Comparison of ENCODE assay signal across 1 cellular context in the genomic region with DNA sequence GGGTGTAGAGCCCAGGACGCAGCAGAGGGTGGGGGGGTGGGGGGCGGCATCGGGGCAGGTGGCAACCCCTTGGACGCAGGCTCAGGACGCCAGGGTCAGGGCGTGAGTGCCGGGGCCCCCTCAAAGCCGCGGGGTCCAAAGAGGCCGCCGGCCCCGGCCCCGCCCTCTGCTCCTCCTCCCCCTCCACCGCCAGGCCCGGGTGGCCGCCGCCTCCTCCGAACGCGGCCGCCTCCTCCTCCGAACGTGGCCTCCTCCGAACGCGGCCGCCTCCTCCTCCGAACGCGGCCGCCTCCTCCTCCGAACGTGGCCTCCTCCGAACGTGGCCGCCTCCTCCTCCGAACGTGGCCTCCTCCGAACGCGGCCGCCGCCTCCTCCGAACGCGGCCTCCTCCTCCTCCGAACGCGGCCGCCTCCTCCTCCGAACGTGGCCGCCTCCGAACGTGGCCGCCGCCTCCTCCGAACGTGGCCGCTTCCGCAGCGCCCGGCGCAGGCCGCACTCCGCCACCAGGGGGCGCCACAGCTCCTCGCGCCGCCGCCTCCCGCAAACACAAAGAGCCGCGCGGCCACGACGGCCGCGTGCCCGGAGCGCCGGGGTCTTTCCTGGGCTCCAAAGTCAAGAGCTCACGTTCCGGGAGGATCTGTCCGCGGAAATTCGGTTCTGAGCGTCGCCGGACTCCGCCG.
A peak's percentile ranks its signal among the peaks of the same experiment; 100 is the strongest.
TF ChIP-seq lines count a peak whose summit lies in the region.

No MANE protein-coding gene starts in this region.

TF ChIP-seq in PFSK-1, 5 proteins besides CTCF, POLR2A, EP300 and RAD21 (continued from another document):
- peak; percentile 5 to 48; a peak in 2 of 4 replicates for TF ChIP-seq REST (IDR thresholded peaks at IDR 0.05; ENCODE audit: insufficient read depth in 1 of 2, low read depth in 2 of 2, low read length in 2 of 2)
